ENCODE assay signal across 23 cellular contexts in genomic region chr22:19270873-19271272, GRCh38. TPM values are rescaled to one million over a fixed set of nuclear protein-coding genes. Genes with fewer than 3 reads are reported as not detected.
DNase-seq lines count a peak whose midpoint lies in the region; ATAC-seq, FAIRE-seq and TF ChIP-seq lines count a peak whose summit lies in the region.
"Had no signal": no experiment of that assay in that cellular context is flagged by ENCODE, and none has a peak within 500 bp of the region (broad histone marks: within the 10 kb centered on the region; RNA-seq: fewer than 3 reads in every experiment).

No MANE protein-coding gene starts in this region.

- no peak for FAIRE-seq in HepG2 (lab: Jason Lieb, UNC)
- FAIRE-seq: D721Med, G401.6, GM12878, GM18507 had no signal

- TF ChIP-seq EP300 in HepG2 (IDR thresholded peaks at IDR 0.05; ENCODE audit: low read depth in 2 of 2, low read length in 2 of 2) (no peak), HepG2 (CRISPR knock-in tag; IDR thresholded peaks at IDR 0.05; ENCODE audit: borderline replicate concordance) (no peak)

- dilution Hi-C loops in IMR-90 (cut with HindIII; ENCODE audit: low sequenced_read_pairs, unreplicated experiment), result no loop called here

- H3K9ac ChIP-seq in IMR-90 (ENCODE audit: low read depth, low read length) (no peak overlapping the region), HepG2 (ENCODE audit: insufficient read depth, low read depth, low read length) (no peak overlapping the region)
- H3K9ac ChIP-seq: BLaER1, SK-N-SH had no signal

- ATAC-seq in IMR-90 (ENCODE audit: low read depth), result no peak
- no peak for ATAC-seq in HepG2
- no peak for ATAC-seq in GM21717 (IDR thresholded peaks at IDR 0.05; ENCODE audit: unreplicated experiment)
- ATAC-seq: CD8-positive, alpha-beta T cell; GM12878; T-cell had no signal

- H3K4me3 ChIP-seq in IMR-90 (ENCODE audit: insufficient read depth, low read depth, low read length) (no peak overlapping the region), WERI-Rb-1 (ENCODE audit: low read depth, low read length) (no peak overlapping the region), HepG2 (replicated peaks in 1 of 3; ENCODE audit: insufficient read depth in 1 of 3, low read depth in 2 of 3, low read length in 3 of 3) (no peak overlapping the region)
- H3K4me3 ChIP-seq: BLaER1, GM12878 had no signal

- intact Hi-C loops in IMR-90 (cut with micrococcal nuclease) (no loop called here), HepG2 (cut with micrococcal nuclease; ENCODE audit: unreplicated experiment) (no loop called here)

- no peak for TF ChIP-seq CTCF in IMR-90 (conservative IDR thresholded peaks at IDR 0.05; ENCODE audit: low read depth, low read length)
- TF ChIP-seq CTCF in WERI-Rb-1 (IDR thresholded peaks at IDR 0.05; ENCODE audit: low read depth, low read length), result 0 out of 2 replicates have a peak, but pooled peaks have one; percentile 1
- TF ChIP-seq CTCF in HepG2 (CRISPR knock-in tag; IDR thresholded peaks at IDR 0.05), result peak; percentile 13; the same call in 1 of the 2 replicates

- no peak for TF ChIP-seq RAD21 in IMR-90 (IDR thresholded peaks at IDR 0.05; ENCODE audit: low read length)
- no peak for TF ChIP-seq RAD21 in HepG2 (CRISPR knock-in tag; IDR thresholded peaks at IDR 0.05)

- H2AFZ ChIP-seq in IMR-90 (replicated peaks; ENCODE audit: low read length, poor library complexity), result no peak overlapping the region
- no peak overlapping the region for H2AFZ ChIP-seq in HepG2 (ENCODE audit: low read length)

- H4K91ac ChIP-seq in IMR-90 (ENCODE audit: insufficient read depth, low read depth, low read length), result no peak overlapping the region

- no peak for DNase-seq in IMR-90
- DNase-seq in WERI-Rb-1, result no peak
- no peak for DNase-seq in HepG2 (ENCODE audit: low spot score)
- DNase-seq in T-helper 2 cell, result no peak
- DNase-seq in anterior cingulate cortex (lab: John Stamatoyannopoulos, UW), result no peak
- DNase-seq in stimulated activated CD4-positive, alpha-beta T cell treated with anti-CD3 and anti-CD28 coated beads, Interleukin-2, amount 100 ng/mL, for 48 hours, result no peak
- DNase-seq: CD8-positive, alpha-beta T cell; DMS79; Karpas-422; MM.1S; NCI-H1105 treated with DMSO at 0.1 percent for 48 hours; NCI-H1930; NCI-H446 treated with DMSO at 0.1 percent for 48 hours; NCI-H748 treated with DMSO at 0.1 percent for 48 hours; Right ventricle myocardium superior; SK-N-SH; T-cell had no signal

- 0 out of 2 replicates have a peak overlapping the region, but pooled peaks have one; percentile 13 for H2BK120ac ChIP-seq in IMR-90 (ENCODE audit: low read depth, low read length)

- peak overlapping the region; percentile 12 for H2BK5ac ChIP-seq in IMR-90 (ENCODE audit: low read depth, low read length, poor library complexity, severe bottlenecking)

- H3K36me3 ChIP-seq in IMR-90 (ENCODE audit: control insufficient read depth, insufficient read depth, low read length) (peaks cover 8% of the 10 kb centered on the region), WERI-Rb-1 (no peaks in the 10 kb centered on the region), HepG2 (replicated peaks in 1 of 2; ENCODE audit: control insufficient read depth in 1 of 2, insufficient read depth in 2 of 2, low read length in 2 of 2) (peaks cover 0 to 9% of the 10 kb centered on the region in 2 experiments; a peak in 3 of 5 replicates)

- H3K79me1 ChIP-seq in IMR-90 (ENCODE audit: low read depth in 1 of 2, low read length in 2 of 2), result peaks cover 9 to 15% of the 10 kb centered on the region in 2 experiments; a peak in 3 of 4 replicates

- BruUV-seq in IMR-90 (replicated peaks; lab: Mats Ljungman, UMichigan) (no TSS peak), HepG2 (replicated peaks; lab: Mats Ljungman, UMichigan) (no TSS peak)

- no peak overlapping the region for H3K14ac ChIP-seq in IMR-90 (replicated peaks; ENCODE audit: low read depth, low read length)

- TF ChIP-seq POLR2A in IMR-90 (IDR thresholded peaks at IDR 0.05; ENCODE audit: low read depth, low read length) (no peak), HepG2 (IDR thresholded peaks at IDR 0.05; ENCODE audit: insufficient read depth in 1 of 2, low read depth in 2 of 2, low read length in 2 of 2) (no peak)

- H3K4me1 ChIP-seq in IMR-90 (ENCODE audit: control insufficient read depth, insufficient read depth, low read length) (peaks cover 5% of the 10 kb centered on the region; the same call in 1 of the 2 replicates), HepG2 (ENCODE audit: insufficient read depth, low read length) (peaks cover 27% of the 10 kb centered on the region)

- H3K4ac ChIP-seq in IMR-90 (ENCODE audit: low read depth, low read length), result no peak overlapping the region

- no peak overlapping the region for H3K23ac ChIP-seq in IMR-90 (ENCODE audit: low read depth, low read length)

- H3K18ac ChIP-seq in IMR-90 (ENCODE audit: low read depth, low read length), result no peak overlapping the region

- H4K8ac ChIP-seq in IMR-90 (ENCODE audit: low read depth in 2 of 2, low read length in 2 of 2), result no peak overlapping the region

- H2BK15ac ChIP-seq in IMR-90 (ENCODE audit: low read depth, low read length), result no peak overlapping the region

- no peak overlapping the region for H3K4me2 ChIP-seq in IMR-90 (ENCODE audit: low read depth, low read length)
- no peak overlapping the region for H3K4me2 ChIP-seq in HepG2 (ENCODE audit: low read depth, low read length)
- H3K4me2 ChIP-seq: BLaER1, SK-N-SH had no signal

- no peak overlapping the region for H2AK9ac ChIP-seq in IMR-90 (replicated peaks; ENCODE audit: low read depth, low read length, poor library complexity)

- H3K27me3 ChIP-seq in IMR-90 (ENCODE audit: control insufficient read depth, insufficient read depth, low read length), result no peaks in the 10 kb centered on the region
- H3K27me3 ChIP-seq in WERI-Rb-1 (ENCODE audit: insufficient read depth, low read depth, severe bottlenecking), result no peaks in the 10 kb centered on the region
- no peaks in the 10 kb centered on the region for H3K27me3 ChIP-seq in HepG2 (ENCODE audit: control insufficient read depth in 1 of 2, insufficient read depth in 2 of 2, low read length in 2 of 2)
- H3K27me3 ChIP-seq: BLaER1 had no signal

- H3K9me1 ChIP-seq in IMR-90 (ENCODE audit: insufficient read depth, low read length), result peaks cover 1% of the 10 kb centered on the region; the same call in 1 of the 2 replicates

- H3K79me2 ChIP-seq in HepG2 (ENCODE audit: insufficient read depth, low read length), result no peaks in the 10 kb centered on the region

- H4K5ac ChIP-seq in IMR-90 (ENCODE audit: low read depth, low read length), result no peak overlapping the region

- H3K56ac ChIP-seq in IMR-90 (ENCODE audit: extremely low read depth, insufficient read depth, low read length), result no peak overlapping the region

- POLR2A ChIA-PET in IMR-90 (lab: Charles Lee; ENCODE audit: unreplicated experiment), result no interaction called here
- POLR2A ChIA-PET in HepG2 (lab: Yijun Ruan, JAX), result no interaction called here

- no peak overlapping the region for H2AK5ac ChIP-seq in IMR-90 (ENCODE audit: low read depth, low read length)

- CTCF ChIA-PET in IMR-90 (lab: Yijun Ruan, JAX), result no interaction called here
- CTCF ChIA-PET in HepG2 (lab: Yijun Ruan, JAX; ENCODE audit: low intra/inter-chr PET ratio, low total read pairs), result no interaction called here

- in situ Hi-C loops in IMR-90 (cut with MboI; ENCODE audit: low sequenced_read_pairs), result no loop called here
- in situ Hi-C loops in HepG2 (cut with HindIII; ENCODE audit: extremely low pct_ligation_motif_present, low pct_unique_long_range_greater_than_20kb), result no loop called here

- no CpG with 5 or more reads among the region's 1 CpG for WGBS in IMR-90 (ENCODE audit: extremely low coverage in 2 of 2, insufficient read length in 1 of 2), 2 experiments
- WGBS in HepG2 (ENCODE audit: low lambda C conversion rate), result 100% methylated on average over 1 of the region's 1 CpG

- H3K9me3 ChIP-seq in IMR-90 (ENCODE audit: control insufficient read depth, insufficient read depth, low read length) (no peaks in the 10 kb centered on the region), WERI-Rb-1 (ENCODE audit: severe bottlenecking) (peaks cover 8% of the 10 kb centered on the region), HepG2 (ENCODE audit: low read length) (peaks cover 10% of the 10 kb centered on the region)

- H3K27ac ChIP-seq in IMR-90 (ENCODE audit: insufficient read depth, low read length) (no peak overlapping the region), WERI-Rb-1 (no peak overlapping the region), HepG2 (ENCODE audit: extremely low read length, insufficient read depth, low read length) (peak overlapping the region; percentile 81)
- H3K27ac ChIP-seq: BLaER1 had no signal

- H4K20me1 ChIP-seq in IMR-90 (ENCODE audit: insufficient read depth, low read length) (peaks cover 4% of the 10 kb centered on the region; the same call in 1 of the 2 replicates), HepG2 (ENCODE audit: insufficient read depth, low read length) (no peaks in the 10 kb centered on the region)
- H4K20me1 ChIP-seq: BLaER1 had no signal

- H2BK20ac ChIP-seq in IMR-90 (ENCODE audit: low read depth, low read length), result no peak overlapping the region

RNA-seq across cellular contexts. Expression of gene CLTCL1, which starts 20.6 kb away (rescaled TPM):
- total RNA-seq in IMR-90 (2012; rRNA removed), result 7.5 and 8.1 TPM in 2 replicates
- 6.1 and 6.2 TPM in 2 replicates for polyA plus RNA-seq in IMR-90 (2012; rRNA removed)
- polyA plus RNA-seq in IMR-90 (2012; cell fraction: cytosol; rRNA removed), result 4.1 and 5.0 TPM in 2 replicates
- 21.6 and 31.3 TPM in 2 replicates for polyA plus RNA-seq in IMR-90 (2012; cell fraction: nucleus; rRNA removed; ENCODE audit: low replicate concordance)
- total RNA-seq in HepG2 (2016; rRNA removed; fragmentation: Illumina TruSeq; extraction: Trizol), result 7.1 and 8.1 TPM in 2 replicates
- 3.7 and 4.0 TPM in 2 replicates for total RNA-seq in HepG2 (2016; cell fraction: cytosol; rRNA removed; fragmentation: Illumina TruSeq; extraction: Trizol; ENCODE audit: low read depth)
- 6.0 and 8.1 TPM in 2 replicates for total RNA-seq in HepG2 (2016; cell fraction: insoluble cytoplasmic fraction; rRNA removed; fragmentation: Illumina TruSeq; extraction: Trizol)
- total RNA-seq in HepG2 (2016; cell fraction: membrane; rRNA removed; fragmentation: Illumina TruSeq; extraction: Trizol), result 3.6 and 3.8 TPM in 2 replicates
- total RNA-seq in HepG2 (2016; cell fraction: nucleus; rRNA removed; fragmentation: Illumina TruSeq; extraction: Trizol), result 11.6 and 12.0 TPM in 2 replicates
- 10.9 and 13.5 TPM in 2 replicates for polyA plus RNA-seq in HepG2 (2011; rRNA removed)
- 7.2 and 8.1 TPM in 2 replicates for polyA plus RNA-seq in HepG2 (2011; cell fraction: cytosol; rRNA removed)
- polyA plus RNA-seq in HepG2 (2011; cell fraction: nucleus; rRNA removed), result 25.5 and 30.8 TPM in 2 replicates
- polyA plus RNA-seq in HepG2 (2012), result 3.0 and 5.3 TPM in 2 replicates
- polyA plus RNA-seq in HepG2 (2016; cell fraction: cytosol; fragmentation: Illumina TruSeq; extraction: Trizol; ENCODE audit: low read depth), result 0.87 and 1.2 TPM in 2 replicates
- polyA plus RNA-seq in HepG2 (2016; cell fraction: insoluble cytoplasmic fraction; fragmentation: Illumina TruSeq; extraction: Trizol; ENCODE audit: low read depth), result 4.8 and 5.4 TPM in 2 replicates
- 1.8 and 2.4 TPM in 2 replicates for polyA plus RNA-seq in HepG2 (2016; cell fraction: membrane; fragmentation: Illumina TruSeq; extraction: Trizol; ENCODE audit: low read depth)
- polyA plus RNA-seq in HepG2 (2016; cell fraction: nucleus; fragmentation: Illumina TruSeq; extraction: Trizol; ENCODE audit: insufficient read depth, low read depth), result 19.5 and 23.8 TPM in 2 replicates
- polyA minus RNA-seq in HepG2 (2011; rRNA and poly(A)+ RNA removed; ENCODE audit: low replicate concordance), result 19.6 and 28.2 TPM in 2 replicates
- polyA minus RNA-seq in HepG2 (2011; cell fraction: cytosol; rRNA and poly(A)+ RNA removed), result 4.6 and 8.8 TPM in 2 replicates
- 14.7 and 18.9 TPM in 2 replicates for polyA minus RNA-seq in HepG2 (2011; cell fraction: nucleus; rRNA and poly(A)+ RNA removed)
